Comparison of ENCODE assay signal across 16 cellular contexts in genomic region chr4:141023051-141023450, GRCh38.
DNase-seq lines count a peak whose midpoint lies in the region; ATAC-seq and TF ChIP-seq lines count a peak whose summit lies in the region.
"Had no signal": no experiment of that assay in that cellular context is flagged by ENCODE, and none has a peak within 500 bp of the region (broad histone marks: within the 10 kb centered on the region; RNA-seq: fewer than 3 reads in every experiment).

No MANE protein-coding gene starts in this region.

- ATAC-seq in right cardiac atrium = no peak
- ATAC-seq: A549; CD8-positive, alpha-beta T cell had no signal

- TF ChIP-seq CTCF in cardiac muscle cell (IDR thresholded peaks at IDR 0.05; ENCODE audit: low read depth, low read length) (no peak), HEK293 (tag by site-specific recombination; IDR thresholded peaks at IDR 0.05) (no peak)

- POLR2A ChIA-PET in HEK293 (lab: Yijun Ruan, JAX) = no interaction called here

- CTCF ChIA-PET in HEK293 (lab: Yijun Ruan, JAX) = interaction anchor here (0.6 to 0.7 kb wide), 2 partner anchors 135 to 268 kb away, joined by 3 read pairs; no protein-coding TSS in a partner anchor

- H3K4me1 ChIP-seq in cardiac muscle cell (ENCODE audit: low read depth) (peaks cover 68% of the 10 kb centered on the region), right cardiac atrium (ENCODE audit: control insufficient read depth, insufficient read depth, low read length) (peaks cover 6% of the 10 kb centered on the region), HEK293 (ENCODE audit: control insufficient read depth, insufficient read depth, low read length) (peaks cover 16% of the 10 kb centered on the region)
- H3K4me1 ChIP-seq: A549, Caco-2 had no signal

- no peaks in the 10 kb centered on the region for H3K27me3 ChIP-seq in cardiac muscle cell
- no peaks in the 10 kb centered on the region for H3K27me3 ChIP-seq in right cardiac atrium (ENCODE audit: control insufficient read depth, insufficient read depth)
- H3K27me3 ChIP-seq: BLaER1 treated with 17β-estradiol and CSF1 and Interleukin-3, amounts not matched to agents 10 nM and 100 nM had no signal

- H3K36me3 ChIP-seq in cardiac muscle cell (no peaks in the 10 kb centered on the region), HEK293 (ENCODE audit: control insufficient read depth in 2 of 2, insufficient read depth in 1 of 2, low read length in 2 of 2) (no peaks in the 10 kb centered on the region), SK-N-MC (ENCODE audit: insufficient read depth, low read length) (no peaks in the 10 kb centered on the region)
- H3K36me3 ChIP-seq: BLaER1 treated with 17β-estradiol and CSF1 and Interleukin-3, amounts not matched to agents 10 nM and 100 nM had no signal

- H3K4me3 ChIP-seq in cardiac muscle cell (no peak overlapping the region), right cardiac atrium (ENCODE audit: low read length) (no peak overlapping the region), HEK293 (ENCODE audit: low read depth, low read length) (no peak overlapping the region), SK-N-MC (no peak overlapping the region)
- H3K4me3 ChIP-seq: A549; BLaER1 treated with 17β-estradiol and CSF1 and Interleukin-3, amounts not matched to agents 10 nM and 100 nM had no signal

- WGBS in right cardiac atrium = 98% methylated on average over 1 of the region's 1 CpG

- DNase-seq in cardiac muscle cell (ENCODE audit: low read depth in 1 of 2, low spot score in 1 of 2) = no peak
- no peak for DNase-seq in right cardiac atrium
- no peak for DNase-seq in SK-N-MC (ENCODE audit: low read depth, low spot score)
- no peak for DNase-seq in substantia nigra (lab: John Stamatoyannopoulos, UW)
- DNase-seq: AML-193; Caco-2; Calu3; CD4-positive, alpha-beta T cell; CD8-positive, alpha-beta T cell; DMS79 treated with DMSO at 0.1 percent for 48 hours; GF-D8 had no signal

- no peaks in the 10 kb centered on the region for H3K9me3 ChIP-seq in cardiac muscle cell (ENCODE audit: low read depth)
- H3K9me3 ChIP-seq in right cardiac atrium (ENCODE audit: control insufficient read depth, low read length) = no peaks in the 10 kb centered on the region
- no peaks in the 10 kb centered on the region for H3K9me3 ChIP-seq in HEK293 (ENCODE audit: control insufficient read depth, insufficient read depth, low read depth, low read length)
- H3K9me3 ChIP-seq in SK-N-MC (ENCODE audit: low read depth, low read length) = no peaks in the 10 kb centered on the region
- H3K9me3 ChIP-seq: A549; BLaER1 treated with 17β-estradiol and CSF1 and Interleukin-3, amounts not matched to agents 10 nM and 100 nM; Caco-2 had no signal

- intact Hi-C loops in right cardiac atrium (cut with DNase I) = no loop called here

- no peak overlapping the region for H3K9ac ChIP-seq in SK-N-MC (ENCODE audit: insufficient read length)
- H3K9ac ChIP-seq: BLaER1 treated with 17β-estradiol and CSF1 and Interleukin-3, amounts not matched to agents 10 nM and 100 nM had no signal

- H3K27ac ChIP-seq in cardiac muscle cell = peak overlapping the region; percentile 97
- H3K27ac ChIP-seq in right cardiac atrium (ENCODE audit: low read length) = no peak overlapping the region
- no peak overlapping the region for H3K27ac ChIP-seq in HEK293 (ENCODE audit: extremely low read depth, low read depth, low read length)
- peak overlapping the region; percentile 92; the same call in 1 of the 2 replicates for H3K27ac ChIP-seq in SK-N-MC
- no peak overlapping the region for H3K27ac ChIP-seq in substantia nigra (ENCODE audit: low read depth, low read length, poor library complexity, severe bottlenecking)
- H3K27ac ChIP-seq: 22Rv1; A549; BLaER1 treated with 17β-estradiol and CSF1 and Interleukin-3, amounts not matched to agents 10 nM and 100 nM; C4-2B had no signal

TF ChIP-seq in HEK293, 187 proteins besides CTCF, POLR2A, EP300 and RAD21:
- no peak for TF ChIP-seq KLF16 (tag by site-specific recombination; IDR thresholded peaks at IDR 0.05)
- TF ChIP-seq REST (tag by site-specific recombination; IDR thresholded peaks at IDR 0.05) = no peak
- TF ChIP-seq, protein P1, sequence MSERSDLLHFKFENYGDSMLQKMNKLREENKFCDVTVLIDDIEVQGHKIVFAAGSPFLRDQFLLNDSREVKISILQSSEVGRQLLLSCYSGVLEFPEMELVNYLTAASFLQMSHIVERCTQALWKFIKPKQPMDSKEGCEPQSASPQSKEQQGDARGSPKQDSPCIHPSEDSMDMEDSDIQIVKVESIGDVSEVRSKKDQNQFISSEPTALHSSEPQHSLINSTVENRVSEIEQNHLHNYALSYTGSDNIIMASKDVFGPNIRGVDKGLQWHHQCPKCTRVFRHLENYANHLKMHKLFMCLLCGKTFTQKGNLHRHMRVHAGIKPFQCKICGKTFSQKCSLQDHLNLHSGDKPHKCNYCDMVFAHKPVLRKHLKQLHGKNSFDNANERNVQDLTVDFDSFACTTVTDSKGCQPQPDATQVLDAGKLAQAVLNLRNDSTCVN (tag by site-specific recombination; optimal IDR thresholded peaks at IDR 0.05) = no peak
- TF ChIP-seq ZNF138 (tag by site-specific recombination; IDR thresholded peaks at IDR 0.05; ENCODE audit: borderline replicate concordance) = no peak
- TF ChIP-seq HOXC10 (CRISPR knock-in tag; IDR thresholded peaks at IDR 0.05) = no peak
- no peak for TF ChIP-seq ZNF473 (tag by site-specific recombination; IDR thresholded peaks at IDR 0.05)
- TF ChIP-seq, protein P2, sequence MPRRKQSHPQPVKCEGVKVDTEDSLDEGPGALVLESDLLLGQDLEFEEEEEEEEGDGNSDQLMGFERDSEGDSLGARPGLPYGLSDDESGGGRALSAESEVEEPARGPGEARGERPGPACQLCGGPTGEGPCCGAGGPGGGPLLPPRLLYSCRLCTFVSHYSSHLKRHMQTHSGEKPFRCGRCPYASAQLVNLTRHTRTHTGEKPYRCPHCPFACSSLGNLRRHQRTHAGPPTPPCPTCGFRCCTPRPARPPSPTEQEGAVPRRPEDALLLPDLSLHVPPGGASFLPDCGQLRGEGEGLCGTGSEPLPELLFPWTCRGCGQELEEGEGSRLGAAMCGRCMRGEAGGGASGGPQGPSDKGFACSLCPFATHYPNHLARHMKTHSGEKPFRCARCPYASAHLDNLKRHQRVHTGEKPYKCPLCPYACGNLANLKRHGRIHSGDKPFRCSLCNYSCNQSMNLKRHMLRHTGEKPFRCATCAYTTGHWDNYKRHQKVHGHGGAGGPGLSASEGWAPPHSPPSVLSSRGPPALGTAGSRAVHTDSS (tag by site-specific recombination; IDR thresholded peaks at IDR 0.05) = peak; percentile 84

Comparison
In these comparisons a context has a peak if more than half of its experiments do, and no peak if none do; other contexts are left out.
1. H3K27ac ChIP-seq: peak in cardiac muscle cell (single experiment) and SK-N-MC (single experiment); none in right cardiac atrium (single experiment), HEK293 (single experiment) and substantia nigra (single experiment).